In genomic region chr2:16774980-16775963, GRCh38 we compare ENCODE assay signal across 11 cellular contexts.
A peak's percentile ranks its signal among the peaks of the same experiment; 100 is the strongest.
DNase-seq lines count a peak whose midpoint lies in the region; ATAC-seq, FAIRE-seq and TF ChIP-seq lines count a peak whose summit lies in the region.
"Had no signal": no experiment of that assay in that cellular context is flagged by ENCODE, and none has a peak within 500 bp of the region (broad histone marks: within the 10 kb centered on the region; RNA-seq: fewer than 3 reads in every experiment).

No MANE protein-coding gene starts in this region.

- 20% methylated on average over 15 of the region's 17 CpGs for WGBS in right lobe of liver (ENCODE audit: insufficient coverage, low coverage, low lambda C conversion rate, missing lambda C conversion rate)

- TF ChIP-seq POLR2A in right lobe of liver (IDR thresholded peaks at IDR 0.05) (no peak), uterus (IDR thresholded peaks at IDR 0.05) (no peak)

- H3K4me1 Mint-ChIP-seq in activated CD4-positive, alpha-beta T cell treated with anti-CD3 and anti-CD28 coated beads, Interleukin-2, amount 10 ng/mL, durations not matched to agents 24 days and 14 days = no peaks in the 10 kb centered on the region

- H3K4me3 ChIP-seq in right lobe of liver = peak overlapping the region in 1 of 3 donors; percentile 25
- H3K4me3 ChIP-seq in uterus = no peak overlapping the region
- H3K4me3 ChIP-seq: skin epidermis had no signal

- no peak for FAIRE-seq in D721Med (lab: Jason Lieb, UNC)

- no peaks in the 10 kb centered on the region for H3K9me3 Mint-ChIP-seq in activated CD4-positive, alpha-beta T cell treated with anti-CD3 and anti-CD28 coated beads, Interleukin-2, amount 10 ng/mL, durations not matched to agents 24 days and 14 days

- H3K4me3 Mint-ChIP-seq in activated CD4-positive, alpha-beta T cell treated with anti-CD3 and anti-CD28 coated beads, Interleukin-2, amount 10 ng/mL, durations not matched to agents 24 days and 14 days = no peak overlapping the region

- H3K27ac Mint-ChIP-seq in activated CD4-positive, alpha-beta T cell treated with anti-CD3 and anti-CD28 coated beads, Interleukin-2, amount 10 ng/mL, durations not matched to agents 24 days and 14 days = no peak overlapping the region

- H3K4me1 ChIP-seq in right lobe of liver = peaks cover 0 to 5% (median 1%) of the 10 kb centered on the region in 4 donors
- H3K4me1 ChIP-seq in uterus = no peaks in the 10 kb centered on the region

- H3K27me3 Mint-ChIP-seq in activated CD4-positive, alpha-beta T cell treated with anti-CD3 and anti-CD28 coated beads, Interleukin-2, amount 10 ng/mL, durations not matched to agents 24 days and 14 days = no peaks in the 10 kb centered on the region

- TF ChIP-seq CTCF in D721Med (IDR thresholded peaks at IDR 0.05; ENCODE audit: insufficient read depth, missing control alignments) = peak; percentile 47
- peak; percentile 46 to 62 (median 54) for TF ChIP-seq CTCF in right lobe of liver (IDR thresholded peaks at IDR 0.05)
- TF ChIP-seq CTCF in uterus (IDR thresholded peaks at IDR 0.05) = no peak

- H3K27me3 ChIP-seq in right lobe of liver (no peaks in the 10 kb centered on the region), uterus (no peaks in the 10 kb centered on the region)

- ATAC-seq in right lobe of liver = peak; percentile 86 to 90 (median 88)

- DNase-seq in D721Med (ENCODE audit: insufficient read length, low spot score) = no peak
- DNase-seq in NCI-H226 = peak; percentile 7
- peak in 43 of 58 donors; percentile 6 to 88 (median 37) for DNase-seq in anterior cingulate cortex (lab: John Stamatoyannopoulos, UW)
- DNase-seq in right lobe of liver = peak; percentile 53 to 86 (median 69)
- DNase-seq in activated CD4-positive, alpha-beta T cell treated with anti-CD3 and anti-CD28 coated beads, Interleukin-2, amount 10 ng/mL, durations not matched to agents 24 days and 14 days = no peak
- DNase-seq in uterus = no peak
- no peak for DNase-seq in NCI-H1417 treated with DMSO at 0.1 percent for 48 hours (lab: John Stamatoyannopoulos, UW)
- no peak for DNase-seq in activated effector memory CD4-positive, alpha-beta T cell treated with anti-CD3 and anti-CD28 coated beads, Interleukin-2, amount 50 U/mL, for 16 hours
- DNase-seq: activated CD8-positive, alpha-beta memory T cell treated with anti-CD3 and anti-CD28 coated beads, Interleukin-2, amount 50 U/mL, for 4 hours; NCI-H345 had no signal

- no peaks in the 10 kb centered on the region for H3K9me3 ChIP-seq in right lobe of liver
- no peaks in the 10 kb centered on the region for H3K9me3 ChIP-seq in uterus

- H3K27ac ChIP-seq in right lobe of liver (peak overlapping the region; percentile 19 to 75 (median 68)), uterus (no peak overlapping the region)
- H3K27ac ChIP-seq: skin epidermis had no signal

- intact Hi-C loops in right lobe of liver (cut with DNase I) = loop anchor here in 1 of 2 donors (10.0 kb wide), 2 partner anchors 380 to 530 kb away; no protein-coding TSS in a partner anchor
- intact Hi-C loops in activated CD4-positive, alpha-beta T cell treated with anti-CD3 and anti-CD28 coated beads, Interleukin-2, amount 10 ng/mL, durations not matched to agents 24 days and 14 days (cut with micrococcal nuclease) = loop anchor here (5.0 kb wide), 1 partner anchor 537 kb away; no protein-coding TSS in a partner anchor
- intact Hi-C loops in uterus (cut with DNase I; ENCODE audit: low total_unique reads) = no loop called here

- H3K36me3 ChIP-seq in right lobe of liver (no peaks in the 10 kb centered on the region), uterus (no peaks in the 10 kb centered on the region)

- no peaks in the 10 kb centered on the region for H3K36me3 Mint-ChIP-seq in activated CD4-positive, alpha-beta T cell treated with anti-CD3 and anti-CD28 coated beads, Interleukin-2, amount 10 ng/mL, durations not matched to agents 24 days and 14 days (ENCODE audit: low read depth)

Comparison
In these comparisons a context has a peak if more than half of its experiments do, and no peak if none do; other contexts are left out.
1. DNase-seq: peak in NCI-H226 (single experiment), anterior cingulate cortex (43 of 58) and right lobe of liver (3 of 3); none in D721Med (single experiment), activated CD4-positive, alpha-beta T cell treated with anti-CD3 and anti-CD28 coated beads, Interleukin-2, amount 10 ng/mL, durations not matched to agents 24 days and 14 days (single experiment), uterus (0 of 2), NCI-H1417 treated with DMSO at 0.1 percent for 48 hours (single experiment) and activated effector memory CD4-positive, alpha-beta T cell treated with anti-CD3 and anti-CD28 coated beads, Interleukin-2, amount 50 U/mL, for 16 hours (single experiment).
2. CTCF ChIP-seq: peak in D721Med (single experiment) and right lobe of liver (4 of 4); none in uterus (0 of 4).
3. H3K27ac ChIP-seq: peak in right lobe of liver (3 of 3); none in uterus (0 of 2).